Comparison of ENCODE assay signal across 1 cellular context in genomic region chr19:32580353-32580900, GRCh38.
TF ChIP-seq lines count a peak whose summit lies in the region.

No MANE protein-coding gene starts in this region.

TF ChIP-seq in SK-N-SH, 30 proteins besides CTCF, POLR2A, EP300 and RAD21 (continued from another document):
- TF ChIP-seq PBX3 (IDR thresholded peaks at IDR 0.05) (no peak), POLR2AphosphoS5 (IDR thresholded peaks at IDR 0.05; ENCODE audit: low read depth, low read length) (no peak), RXRA (IDR thresholded peaks at IDR 0.05; ENCODE audit: borderline replicate concordance, low read depth) (no peak)
